In genomic region chr20:52105045-52105572, GRCh38 we compare ENCODE assay signal across 8 cellular contexts.
DNase-seq lines count a peak whose midpoint lies in the region; ATAC-seq and TF ChIP-seq lines count a peak whose summit lies in the region.

No MANE protein-coding gene starts in this region.

- POLR2A ChIA-PET in AG04450 (lab: Yijun Ruan, JAX), result no interaction called here

- CTCF ChIA-PET in AG04450 (lab: Charles Lee), result interaction anchor here (0.7 to 2.7 kb wide), 6 partner anchors 14 to 465 kb away, joined by 3 to 9 read pairs (median 4); no protein-coding TSS in a partner anchor

- peaks cover 0 to 29% (median 24%) of the 10 kb centered on the region in 4 donors for H3K4me1 ChIP-seq in tibial artery

- no peak for TF ChIP-seq CTCF in AG04450 (IDR thresholded peaks at IDR 0.05; ENCODE audit: low read depth, low read length)
- TF ChIP-seq CTCF in chondrocyte (IDR thresholded peaks at IDR 0.05), result no peak
- TF ChIP-seq CTCF in tibial artery (IDR thresholded peaks at IDR 0.05), result no peak

- H3K4me1 Mint-ChIP-seq in chondrocyte (ENCODE audit: low read depth), result peaks cover 24% of the 10 kb centered on the region

- no peaks in the 10 kb centered on the region for H3K9me3 Mint-ChIP-seq in chondrocyte (ENCODE audit: low read depth)

- no peaks in the 10 kb centered on the region for H3K27me3 Mint-ChIP-seq in chondrocyte (ENCODE audit: low read depth)

- H3K4me3 ChIP-seq in AG04450 (ENCODE audit: low read depth, low read length), result peak overlapping the region; percentile 77
- H3K4me3 ChIP-seq in tibial artery, result peak overlapping the region; percentile 38 to 51

- peak overlapping the region; percentile 95 for H3K4me3 Mint-ChIP-seq in chondrocyte (ENCODE audit: unreplicated experiment)

- no peak overlapping the region for H3K27ac Mint-ChIP-seq in chondrocyte (ENCODE audit: unreplicated experiment)

- no peaks in the 10 kb centered on the region for H3K36me3 ChIP-seq in tibial artery

- DNase-seq in AG04450 (ENCODE audit: low read depth, low spot score), result no peak
- peak; percentile 65 for DNase-seq in HuH-7.5 (ENCODE audit: low spot score)
- no peak for DNase-seq in chondrocyte (ENCODE audit: low spot score)
- DNase-seq in left lobe of liver (ENCODE audit: low spot score), result no peak
- DNase-seq in tibial artery, result no peak
- no peak for DNase-seq in NAMALWA (ENCODE audit: low spot score)
- no peak for DNase-seq in T-helper 1 cell
- no peak for DNase-seq in germinal center (ENCODE audit: low spot score)

- H3K27me3 ChIP-seq in AG04450 (ENCODE audit: control insufficient read depth, insufficient read depth, low read length), result peaks cover 5% of the 10 kb centered on the region
- H3K27me3 ChIP-seq in tibial artery, result peaks cover 0 to 31% of the 10 kb centered on the region in 2 donors

- H3K9me3 ChIP-seq in AG04450 (ENCODE audit: control insufficient read depth, insufficient read depth, low read length) (peaks cover 2% of the 10 kb centered on the region; the same call in 1 of the 2 replicates), tibial artery (no peaks in the 10 kb centered on the region)

- H3K36me3 Mint-ChIP-seq in chondrocyte (ENCODE audit: low read depth), result no peaks in the 10 kb centered on the region

- H3K27ac ChIP-seq in AG04450 (ENCODE audit: low read depth, low read length) (no peak overlapping the region), tibial artery (no peak overlapping the region)

- intact Hi-C loops in tibial artery (cut with DNase I; ENCODE audit: low total_unique reads), result no loop called here

- ATAC-seq in left lobe of liver, result peak; percentile 20
